In the genomic region with DNA sequence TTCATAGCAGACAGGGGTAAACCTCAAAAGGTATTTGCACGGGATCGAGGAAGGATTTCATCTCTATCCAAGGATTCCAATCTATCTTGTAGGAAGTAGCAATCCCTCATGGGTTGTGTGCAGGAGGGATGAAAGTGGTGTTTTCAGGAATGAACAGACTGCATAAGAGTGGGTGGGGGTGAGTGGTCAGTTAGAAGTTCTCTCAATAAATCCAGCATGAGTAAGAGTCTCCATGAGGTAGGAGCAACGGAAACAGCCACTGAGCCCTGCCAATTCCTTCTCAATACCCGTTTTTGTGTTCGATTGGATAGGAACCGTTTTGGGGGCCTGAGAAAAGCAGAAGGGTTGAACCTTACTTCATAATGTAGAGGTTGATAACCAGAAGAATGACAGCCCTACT, we compare ENCODE assay signal across 25 cellular contexts.
DNase-seq lines count a peak whose midpoint lies in the region; ATAC-seq, FAIRE-seq and TF ChIP-seq lines count a peak whose summit lies in the region.
"Had no signal": no experiment of that assay in that cellular context is flagged by ENCODE, and none has a peak within 500 bp of the region (broad histone marks: within the 10 kb centered on the region; RNA-seq: fewer than 3 reads in every experiment).

No MANE protein-coding gene starts in this region.

- no peak for TF ChIP-seq RAD21 in IMR-90 (IDR thresholded peaks at IDR 0.05; ENCODE audit: low read length)

- H2BK5ac ChIP-seq in IMR-90 (ENCODE audit: low read depth, low read length, poor library complexity, severe bottlenecking): no peak overlapping the region

- no peak overlapping the region for H4K91ac ChIP-seq in IMR-90 (ENCODE audit: insufficient read depth, low read depth, low read length)

- intact Hi-C loops in IMR-90 (cut with micrococcal nuclease) (no loop called here), ovary (cut with DNase I) (no loop called here)

- H3K4me1 ChIP-seq in IMR-90 (ENCODE audit: control insufficient read depth, insufficient read depth, low read length) (peaks cover 4% of the 10 kb centered on the region; the same call in 1 of the 2 replicates), ovary (ENCODE audit: insufficient read depth) (no peaks in the 10 kb centered on the region)
- H3K4me1 ChIP-seq: BE2C; BLaER1 treated with 17β-estradiol and CSF1 and Interleukin-3, amounts not matched to agents 10 nM and 100 nM had no signal

- H2BK20ac ChIP-seq in IMR-90 (ENCODE audit: low read depth, low read length): no peak overlapping the region

- no peak overlapping the region for H3K23ac ChIP-seq in IMR-90 (ENCODE audit: low read depth, low read length)

- ATAC-seq in IMR-90 (ENCODE audit: low read depth) (no peak; the same call in 1 of the 2 replicates), GM18502 (IDR thresholded peaks at IDR 0.05; ENCODE audit: poor library complexity, unreplicated experiment) (no peak)
- ATAC-seq: A549, GM12878 had no signal

- FAIRE-seq in urothelium cell line (lab: Jason Lieb, UNC): peak; percentile 55
- FAIRE-seq: A549, D721Med, GM12878, GM18507, H1 had no signal

- H3K9me1 ChIP-seq in IMR-90 (ENCODE audit: insufficient read depth, low read length): no peaks in the 10 kb centered on the region

- H4K8ac ChIP-seq in IMR-90 (ENCODE audit: low read depth in 2 of 2, low read length in 2 of 2): no peak overlapping the region

- TF ChIP-seq CTCF in IMR-90 (conservative IDR thresholded peaks at IDR 0.05; ENCODE audit: low read depth, low read length) (no peak), ovary (IDR thresholded peaks at IDR 0.05) (no peak)

- no peak overlapping the region for H3K4me3 ChIP-seq in IMR-90 (ENCODE audit: insufficient read depth, low read depth, low read length)
- no peak overlapping the region for H3K4me3 ChIP-seq in ovary
- H3K4me3 ChIP-seq: A549; BLaER1 treated with 17β-estradiol and CSF1 and Interleukin-3, amounts not matched to agents 10 nM and 100 nM; GM12878 had no signal

- no peak overlapping the region for H3K4ac ChIP-seq in IMR-90 (ENCODE audit: low read depth, low read length)

- no peak overlapping the region for H2BK15ac ChIP-seq in IMR-90 (ENCODE audit: low read depth, low read length)

- H3K36me3 ChIP-seq in IMR-90 (ENCODE audit: control insufficient read depth, insufficient read depth, low read length) (no peaks in the 10 kb centered on the region), ovary (no peaks in the 10 kb centered on the region)
- H3K36me3 ChIP-seq: BE2C; BLaER1 treated with 17β-estradiol and CSF1 and Interleukin-3, amounts not matched to agents 10 nM and 100 nM had no signal

- H3K56ac ChIP-seq in IMR-90 (ENCODE audit: extremely low read depth, insufficient read depth, low read length): no peak overlapping the region

- DNase-seq in IMR-90 (peak; percentile 28), astrocyte of the hippocampus (ENCODE audit: low read depth, low spot score) (peak; percentile 62), iris pigment epithelial cell (ENCODE audit: low read depth) (peak; percentile 22), urothelium cell line (ENCODE audit: low spot score) (no peak), cerebellum (ENCODE audit: low spot score) (no peak), ovary (no peak)
- DNase-seq: 8988T; ACHN; AML-193; BE2C; CD4-positive, alpha-beta T cell; CD8-positive, alpha-beta memory T cell; DMS 273 treated with DMSO at 0.1 percent for 48 hours; DMS79; EL; GDM1; H7; HCEC 1CT had no signal

- peaks cover 23 to 42% of the 10 kb centered on the region in 2 experiments for H3K79me1 ChIP-seq in IMR-90 (ENCODE audit: low read depth in 1 of 2, low read length in 2 of 2)

- no CpG with 5 or more reads among the region's 6 CpGs for WGBS in IMR-90 (ENCODE audit: extremely low coverage in 2 of 2, insufficient read length in 1 of 2), 2 experiments
- WGBS in ovary, 3 donors: 89 to 90% (median 89%) methylated on average over 6 of the region's 6 CpGs

- H3K4me2 ChIP-seq in IMR-90 (ENCODE audit: low read depth, low read length): no peak overlapping the region
- H3K4me2 ChIP-seq: A549; BLaER1 treated with 17β-estradiol and CSF1 and Interleukin-3, amounts not matched to agents 10 nM and 100 nM had no signal

- TF ChIP-seq POLR2A in IMR-90 (IDR thresholded peaks at IDR 0.05; ENCODE audit: low read depth, low read length): no peak
- TF ChIP-seq POLR2A in ovary (IDR thresholded peaks at IDR 0.05): no peak

- BruUV-seq in IMR-90 (replicated peaks; lab: Mats Ljungman, UMichigan): no TSS peak

- no peak overlapping the region for H2AK9ac ChIP-seq in IMR-90 (replicated peaks; ENCODE audit: low read depth, low read length, poor library complexity)

- H4K20me1 ChIP-seq in IMR-90 (ENCODE audit: insufficient read depth, low read length): no peaks in the 10 kb centered on the region; the same call in 1 of the 2 replicates
- H4K20me1 ChIP-seq: BLaER1 treated with 17β-estradiol and CSF1 and Interleukin-3, amounts not matched to agents 10 nM and 100 nM had no signal

- H3K9me3 ChIP-seq in IMR-90 (ENCODE audit: control insufficient read depth, insufficient read depth, low read length) (no peaks in the 10 kb centered on the region), ovary (no peaks in the 10 kb centered on the region)

- no peak overlapping the region for H2AFZ ChIP-seq in IMR-90 (replicated peaks; ENCODE audit: low read length, poor library complexity)

- no peak for TF ChIP-seq EP300 in ovary (IDR thresholded peaks at IDR 0.05)

- no peak overlapping the region for H4K5ac ChIP-seq in IMR-90 (ENCODE audit: low read depth, low read length)

- H3K27ac ChIP-seq in IMR-90 (ENCODE audit: insufficient read depth, low read length) (no peak overlapping the region), ovary (no peak overlapping the region)
- H3K27ac ChIP-seq: BLaER1 treated with 17β-estradiol and CSF1 and Interleukin-3, amounts not matched to agents 10 nM and 100 nM had no signal

- dilution Hi-C loops in IMR-90 (cut with HindIII; ENCODE audit: low sequenced_read_pairs, unreplicated experiment): no loop called here

- no peak overlapping the region for H3K9ac ChIP-seq in IMR-90 (ENCODE audit: low read depth, low read length)
- H3K9ac ChIP-seq: BLaER1 treated with 17β-estradiol and CSF1 and Interleukin-3, amounts not matched to agents 10 nM and 100 nM had no signal

- CTCF ChIA-PET in IMR-90 (lab: Yijun Ruan, JAX): interaction anchor here (0.6 kb wide), 2 partner anchors 9 to 218 kb away, joined by 3 read pairs; no protein-coding TSS in a partner anchor

- H2AK5ac ChIP-seq in IMR-90 (ENCODE audit: low read depth, low read length): no peak overlapping the region

- POLR2A ChIA-PET in IMR-90 (lab: Charles Lee; ENCODE audit: unreplicated experiment): no interaction called here

- H2BK120ac ChIP-seq in IMR-90 (ENCODE audit: low read depth, low read length): no peak overlapping the region

- H3K27me3 ChIP-seq in IMR-90 (ENCODE audit: control insufficient read depth, insufficient read depth, low read length) (no peaks in the 10 kb centered on the region), ovary (no peaks in the 10 kb centered on the region)
- H3K27me3 ChIP-seq: BE2C; BLaER1 treated with 17β-estradiol and CSF1 and Interleukin-3, amounts not matched to agents 10 nM and 100 nM had no signal

- no peak overlapping the region for H3K18ac ChIP-seq in IMR-90 (ENCODE audit: low read depth, low read length)

- no peak overlapping the region for H3K14ac ChIP-seq in IMR-90 (replicated peaks; ENCODE audit: low read depth, low read length)

- in situ Hi-C loops in IMR-90 (cut with MboI; ENCODE audit: low sequenced_read_pairs): no loop called here

TF ChIP-seq in IMR-90, 13 proteins besides CTCF, POLR2A, EP300 and RAD21:
- no peak for TF ChIP-seq FOS (IDR thresholded peaks at IDR 0.05; ENCODE audit: low read depth, low read length)
- TF ChIP-seq MAFK (IDR thresholded peaks at IDR 0.05; ENCODE audit: low read depth, low read length): no peak
- TF ChIP-seq MAZ (IDR thresholded peaks at IDR 0.05; ENCODE audit: borderline replicate concordance, low read depth, low read length): no peak
- TF ChIP-seq RCOR1 (IDR thresholded peaks at IDR 0.05; ENCODE audit: insufficient replicate concordance, low read length): no peak
- no peak for TF ChIP-seq CHD1 (IDR thresholded peaks at IDR 0.05; ENCODE audit: low read depth, low read length)
- no peak for TF ChIP-seq MXI1 (IDR thresholded peaks at IDR 0.05; ENCODE audit: borderline replicate concordance, low read depth, low read length)
- no peak for TF ChIP-seq CEBPB (IDR thresholded peaks at IDR 0.05; ENCODE audit: low read depth, low read length)
- TF ChIP-seq, protein P1, sequence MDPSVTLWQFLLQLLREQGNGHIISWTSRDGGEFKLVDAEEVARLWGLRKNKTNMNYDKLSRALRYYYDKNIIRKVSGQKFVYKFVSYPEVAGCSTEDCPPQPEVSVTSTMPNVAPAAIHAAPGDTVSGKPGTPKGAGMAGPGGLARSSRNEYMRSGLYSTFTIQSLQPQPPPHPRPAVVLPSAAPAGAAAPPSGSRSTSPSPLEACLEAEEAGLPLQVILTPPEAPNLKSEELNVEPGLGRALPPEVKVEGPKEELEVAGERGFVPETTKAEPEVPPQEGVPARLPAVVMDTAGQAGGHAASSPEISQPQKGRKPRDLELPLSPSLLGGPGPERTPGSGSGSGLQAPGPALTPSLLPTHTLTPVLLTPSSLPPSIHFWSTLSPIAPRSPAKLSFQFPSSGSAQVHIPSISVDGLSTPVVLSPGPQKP (IDR thresholded peaks at IDR 0.05; ENCODE audit: borderline replicate concordance, low read depth, low read length): no peak
- no peak for TF ChIP-seq RFX5 (IDR thresholded peaks at IDR 0.05; ENCODE audit: low read depth, low read length)
- TF ChIP-seq SMC3 (IDR thresholded peaks at IDR 0.05; ENCODE audit: low read depth, low read length): no peak
- TF ChIP-seq, protein P2, sequence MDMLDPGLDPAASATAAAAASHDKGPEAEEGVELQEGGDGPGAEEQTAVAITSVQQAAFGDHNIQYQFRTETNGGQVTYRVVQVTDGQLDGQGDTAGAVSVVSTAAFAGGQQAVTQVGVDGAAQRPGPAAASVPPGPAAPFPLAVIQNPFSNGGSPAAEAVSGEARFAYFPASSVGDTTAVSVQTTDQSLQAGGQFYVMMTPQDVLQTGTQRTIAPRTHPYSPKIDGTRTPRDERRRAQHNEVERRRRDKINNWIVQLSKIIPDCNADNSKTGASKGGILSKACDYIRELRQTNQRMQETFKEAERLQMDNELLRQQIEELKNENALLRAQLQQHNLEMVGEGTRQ (IDR thresholded peaks at IDR 0.05; ENCODE audit: low read depth, low read length): no peak
- TF ChIP-seq BHLHE40 (IDR thresholded peaks at IDR 0.05; ENCODE audit: low read depth, low read length): no peak
- TF ChIP-seq NFE2L2 (IDR thresholded peaks at IDR 0.05; ENCODE audit: low read depth, low read length): no peak

Comparison
In these comparisons a context has a peak if more than half of its experiments do, and no peak if none do; other contexts are left out.
1. DNase-seq: peak in IMR-90 (single experiment), astrocyte of the hippocampus (single experiment) and iris pigment epithelial cell (single experiment); none in urothelium cell line (single experiment), cerebellum (single experiment) and ovary (0 of 5).